ENCODE assay signal across 2 cellular contexts in genomic region chr19:58274771-58275199, GRCh38.
A peak's percentile ranks its signal among the peaks of the same experiment; 100 is the strongest.
TF ChIP-seq lines count a peak whose summit lies in the region.

No MANE protein-coding gene starts in this region.

TF ChIP-seq in HEK293, 187 proteins besides CTCF, POLR2A, EP300 and RAD21 (continues in another document):
- TF ChIP-seq KLF17 (tag by site-specific recombination; IDR thresholded peaks at IDR 0.05) (no peak; the same call in 1 of the 2 replicates), ZBTB6 (tag by site-specific recombination; IDR thresholded peaks at IDR 0.05) (peak; percentile 46; the same call in 1 of the 2 replicates), IKZF3 (tag by site-specific recombination; IDR thresholded peaks at IDR 0.05) (0 out of 2 replicates have a peak, but pooled peaks have one; percentile 24), PBX3 (CRISPR knock-in tag; IDR thresholded peaks at IDR 0.05) (no peak), PRDM10 (tag by site-specific recombination; IDR thresholded peaks at IDR 0.05) (peak; percentile 90), PRDM6 (tag by site-specific recombination; IDR thresholded peaks at IDR 0.05) (peak; percentile 47; the same call in 1 of the 2 replicates), ZNF398 (tag by site-specific recombination; IDR thresholded peaks at IDR 0.05) (peak; percentile 47; the same call in 1 of the 2 replicates), GLIS2 (tag by site-specific recombination; IDR thresholded peaks at IDR 0.05) (no peak), ZNF510 (tag by site-specific recombination; IDR thresholded peaks at IDR 0.05; ENCODE audit: insufficient replicate concordance) (no peak), ZNF239 (tag by site-specific recombination; IDR thresholded peaks at IDR 0.05) (no peak), ZNF558 (tag by site-specific recombination; IDR thresholded peaks at IDR 0.05) (no peak), ZNF600 (tag by site-specific recombination; IDR thresholded peaks at IDR 0.05) (no peak), RBAK (tag by site-specific recombination; IDR thresholded peaks at IDR 0.05) (no peak), ZNF133 (tag by site-specific recombination; IDR thresholded peaks at IDR 0.05) (no peak), ZNF521 (tag by site-specific recombination; IDR thresholded peaks at IDR 0.05) (no peak)

TF ChIP-seq in endothelial cell of umbilical vein, 7 proteins besides CTCF, POLR2A, EP300 and RAD21:
- TF ChIP-seq JUN (IDR thresholded peaks at IDR 0.05; ENCODE audit: borderline replicate concordance, insufficient read depth, insufficient read length, low read depth) (peak; percentile 8), MYC (IDR thresholded peaks at IDR 0.05; ENCODE audit: low read depth, low read length) (no peak), FOS (IDR thresholded peaks at IDR 0.05; ENCODE audit: borderline replicate concordance, insufficient read depth, low read length) (peak; percentile 25)
